Comparison of ENCODE assay signal across 27 cellular contexts in the genomic region with DNA sequence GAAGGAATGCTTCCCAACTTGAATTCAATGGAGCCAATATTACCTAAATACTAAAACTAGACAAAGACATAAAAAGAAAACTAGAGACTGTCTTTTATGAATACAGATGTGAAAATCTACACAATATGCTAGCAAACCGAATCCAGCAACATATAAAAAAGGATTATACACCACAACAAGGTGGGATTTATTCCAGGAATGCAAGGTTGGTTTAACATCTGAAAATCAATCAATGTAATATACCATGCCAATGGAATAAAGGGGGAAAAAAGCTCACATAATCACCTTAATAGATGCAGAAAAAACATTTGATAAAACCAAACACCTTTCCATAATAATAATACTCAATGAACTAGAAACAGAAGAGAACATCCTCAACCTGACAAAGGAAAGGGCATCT.
"Had no signal": no experiment of that assay in that cellular context is flagged by ENCODE, and none has a peak within 500 bp of the region (broad histone marks: within the 10 kb centered on the region; RNA-seq: fewer than 3 reads in every experiment).

No MANE protein-coding gene starts in this region.

- ATAC-seq: stimulated activated effector memory CD8-positive, alpha-beta T cell treated with anti-CD3 and anti-CD28 coated beads, Interleukin-12 subunit alpha, Interleukin-12 subunit beta, amount 100 ng/mL, for 72 hours; stimulated activated memory B cell treated with anti-CD40 and anti-IgM and Interleukin-4, amounts not matched to agents 10 μg/mL and 1 μg/mL and 100 μg/mL, for 72 hours; stimulated activated naive B cell treated with anti-CD40 and anti-IgM and Interleukin-4, amounts not matched to agents 10 μg/mL and 1 μg/mL and 100 μg/mL, for 72 hours; stimulated activated naive CD8-positive, alpha-beta T cell treated with anti-CD3 and anti-CD28 coated beads, Interleukin-15, amount 100 ng/mL, for 72 hours; stimulated activated naive CD8-positive, alpha-beta T cell treated with anti-CD3 and anti-CD28 coated beads, Interleukin-15, Interleukin-2, amounts not matched to agents 100 U/mL and 50 U/mL, for 24 hours; upper lobe of right lung had no signal

- FAIRE-seq: urothelium cell line had no signal

- H3K36me3 ChIP-seq: suprapubic skin, thoracic aorta, thyroid gland, tibial artery, upper lobe of right lung, uterus, vagina had no signal

- DNase-seq: stimulated activated CD4-positive, alpha-beta T cell treated with anti-CD3 and anti-CD28 coated beads, Interleukin-2, amount 100 ng/mL, for 48 hours; stimulated activated CD4-positive, alpha-beta T cell treated with anti-CD3 and anti-CD28 coated beads, Interleukin-4, amount 100 ng/mL, for 1 hour; stimulated activated CD4-positive, alpha-beta T cell treated with anti-CD3 and anti-CD28 coated beads, Interleukin-4, amount 100 ng/mL, for 24 hours; stimulated activated CD4-positive, alpha-beta T cell treated with anti-CD3 and anti-CD28 coated beads, Interleukin-4, amount 100 ng/mL, for 4 hours; stimulated activated CD8-positive, alpha-beta memory T cell treated with anti-CD3 and anti-CD28 coated beads, Interleukin-4, amount 100 ng/mL, for 48 hours; stimulated activated naive B cell treated with anti-CD40 and anti-IgM and Interleukin-4, amounts not matched to agents 10 μg/mL and 1 μg/mL and 100 μg/mL, for 72 hours; stimulated activated naive CD4-positive, alpha-beta T cell; stimulated activated naive CD4-positive, alpha-beta T cell treated with Interleukin-2 at 50 U/mL for 16 hours; stimulated activated naive CD8-positive, alpha-beta T cell treated with anti-CD3 and anti-CD28 coated beads, Interleukin-15, amount 100 ng/mL, for 72 hours; stimulated activated naive CD8-positive, alpha-beta T cell treated with anti-CD3 and anti-CD28 coated beads, Interleukin-15, Interleukin-2, amounts not matched to agents 100 U/mL and 50 U/mL, for 24 hours; stomach; substantia nigra; testis; thyroid gland; tibial artery; transverse colon; trophoblast cell; upper lobe of left lung; upper lobe of right lung; uterus had no signal

- H3K27ac ChIP-seq: stomach, suprapubic skin, testis, thoracic aorta, thyroid gland, tibial artery, tibial nerve, transverse colon, upper lobe of left lung, upper lobe of right lung, uterus, vagina had no signal

- H3K4me3 ChIP-seq: stomach, suprapubic skin, testis, thoracic aorta, thyroid gland, tibial artery, tibial nerve, transverse colon, upper lobe of left lung, upper lobe of right lung, uterus, vagina had no signal

- H3K27me3 ChIP-seq: stomach, suprapubic skin, testis, thyroid gland, tibial artery, tibial nerve, transverse colon, upper lobe of left lung, upper lobe of right lung, uterus, vagina had no signal

- H3K9me3 ChIP-seq: suprapubic skin, testis, thyroid gland, vagina had no signal

- H3K4me1 ChIP-seq: thyroid gland, uterus had no signal
